Comparison of ENCODE assay signal across 10 cellular contexts in genomic region chr4:153114771-153115321, GRCh38.
A peak's percentile ranks its signal among the peaks of the same experiment; 100 is the strongest.
DNase-seq lines count a peak whose midpoint lies in the region; ATAC-seq, FAIRE-seq and TF ChIP-seq lines count a peak whose summit lies in the region.
"Had no signal": no experiment of that assay in that cellular context is flagged by ENCODE, and none has a peak within 500 bp of the region (broad histone marks: within the 10 kb centered on the region; RNA-seq: fewer than 3 reads in every experiment).

No MANE protein-coding gene starts in this region.

- 84% methylated on average over 11 of the region's 11 CpGs for WGBS in hepatocyte (ENCODE audit: low lambda C conversion rate, missing lambda C conversion rate)

- TF ChIP-seq CTCF in hepatocyte (IDR thresholded peaks at IDR 0.05; ENCODE audit: poor library complexity): no peak

- H3K4me2 ChIP-seq in hepatocyte: no peak overlapping the region

- H3K79me2 ChIP-seq in hepatocyte: no peaks in the 10 kb centered on the region
- H3K79me2 ChIP-seq: parathyroid adenoma had no signal

- FAIRE-seq in GM12891 (lab: Jason Lieb, UNC): no peak

- H3K27me3 Mint-ChIP-seq in stimulated activated naive CD8-positive, alpha-beta T cell treated with anti-CD3 and anti-CD28 coated beads, Interleukin-15, amount 100 ng/mL, for 72 hours: peaks cover 21% of the 10 kb centered on the region

- H3K4me3 ChIP-seq in hepatocyte: no peak overlapping the region

- no peaks in the 10 kb centered on the region for H3K36me3 ChIP-seq in hepatocyte (replicated peaks; ENCODE audit: insufficient read depth, low read depth)
- H3K36me3 ChIP-seq: adrenal gland had no signal

- H3K9me3 ChIP-seq in hepatocyte (ENCODE audit: low read depth): no peaks in the 10 kb centered on the region
- H3K9me3 ChIP-seq: adrenal gland had no signal

- H4K20me1 ChIP-seq in hepatocyte (ENCODE audit: insufficient read depth, poor library complexity, severe bottlenecking): no peaks in the 10 kb centered on the region

- H3K9me3 Mint-ChIP-seq in stimulated activated naive CD8-positive, alpha-beta T cell treated with anti-CD3 and anti-CD28 coated beads, Interleukin-15, amount 100 ng/mL, for 72 hours: no peaks in the 10 kb centered on the region

- H3K4me3 Mint-ChIP-seq in stimulated activated naive CD8-positive, alpha-beta T cell treated with anti-CD3 and anti-CD28 coated beads, Interleukin-15, amount 100 ng/mL, for 72 hours: no peak overlapping the region

- no peaks in the 10 kb centered on the region for H3K9me2 ChIP-seq in hepatocyte (replicated peaks; ENCODE audit: insufficient read depth)

- peaks cover 6% of the 10 kb centered on the region for H3K4me1 Mint-ChIP-seq in stimulated activated naive CD8-positive, alpha-beta T cell treated with anti-CD3 and anti-CD28 coated beads, Interleukin-15, amount 100 ng/mL, for 72 hours

- no peaks in the 10 kb centered on the region for H3K27me3 ChIP-seq in hepatocyte
- H3K27me3 ChIP-seq: adrenal gland had no signal

- H2AFZ ChIP-seq in hepatocyte: no peak overlapping the region

- DNase-seq in NCI-H460 (ENCODE audit: extremely low read depth, low read depth) (peak; percentile 25), activated T-cell treated with anti-CD3 and anti-CD28 coated beads for 48 hours (ENCODE audit: low read depth) (peak; percentile 43), hepatocyte (ENCODE audit: low spot score) (peak; percentile 29), NCI-H748 treated with DMSO at 0.1 percent for 48 hours (lab: John Stamatoyannopoulos, UW) (no peak), GM12891 (ENCODE audit: insufficient read length, low spot score) (no peak)
- peak; percentile 46 to 76 for DNase-seq in stimulated activated naive CD8-positive, alpha-beta T cell treated with anti-CD3 and anti-CD28 coated beads, Interleukin-15, amount 100 ng/mL, for 72 hours

- H3K27ac Mint-ChIP-seq in stimulated activated naive CD8-positive, alpha-beta T cell treated with anti-CD3 and anti-CD28 coated beads, Interleukin-15, amount 100 ng/mL, for 72 hours: peak overlapping the region in 1 of 2 donors; percentile 91

- no peak for TF ChIP-seq POLR2A in GM12891 (IDR thresholded peaks at IDR 0.05; ENCODE audit: low read depth, low read length)

- peak overlapping the region; percentile 74 for H3K27ac ChIP-seq in hepatocyte

- peak; percentile 73 for ATAC-seq in stimulated activated naive CD8-positive, alpha-beta T cell treated with anti-CD3 and anti-CD28 coated beads, Interleukin-15, amount 100 ng/mL, for 72 hours
- ATAC-seq in GM19455 (IDR thresholded peaks at IDR 0.05; ENCODE audit: unreplicated experiment) (no peak), HG02759 (IDR thresholded peaks at IDR 0.05; ENCODE audit: unreplicated experiment) (no peak)

- H3K4me1 ChIP-seq in hepatocyte (ENCODE audit: insufficient read depth): no peaks in the 10 kb centered on the region

TF ChIP-seq in GM12891, 5 proteins besides CTCF, POLR2A, EP300 and RAD21:
- no peak for TF ChIP-seq TAF1 (IDR thresholded peaks at IDR 0.05; ENCODE audit: low read depth, low read length)
- TF ChIP-seq POLR2AphosphoS5 (IDR thresholded peaks at IDR 0.05; ENCODE audit: low read depth, low read length): no peak
- no peak for TF ChIP-seq SPI1 (IDR thresholded peaks at IDR 0.05; ENCODE audit: low read depth, low read length)
- TF ChIP-seq PAX5 (IDR thresholded peaks at IDR 0.05; ENCODE audit: insufficient read depth, low read length, severe bottlenecking): no peak
- no peak for TF ChIP-seq POU2F2 (IDR thresholded peaks at IDR 0.05; ENCODE audit: low read depth, low read length)

Comparison
In these comparisons a context has a peak if more than half of its experiments do, and no peak if none do; other contexts are left out.
1. DNase-seq: peak in NCI-H460 (single experiment), activated T-cell treated with anti-CD3 and anti-CD28 coated beads for 48 hours (single experiment), hepatocyte (single experiment) and stimulated activated naive CD8-positive, alpha-beta T cell treated with anti-CD3 and anti-CD28 coated beads, Interleukin-15, amount 100 ng/mL, for 72 hours (2 of 2); none in NCI-H748 treated with DMSO at 0.1 percent for 48 hours (single experiment) and GM12891 (single experiment).